ENCODE assay signal across 17 cellular contexts in genomic region chr15:31501074-31501473, GRCh38.
"Had no signal": no experiment of that assay in that cellular context is flagged by ENCODE, and none has a peak within 500 bp of the region (broad histone marks: within the 10 kb centered on the region; RNA-seq: fewer than 3 reads in every experiment).

No MANE protein-coding gene starts in this region.

- ATAC-seq: activated naive CD4-positive, alpha-beta T cell treated with anti-CD3 and anti-CD28 coated beads, Interleukin-2, amount 50 U/mL, for 72 hours; body of pancreas; left lung; WTC11 had no signal

- H3K27ac ChIP-seq: body of pancreas had no signal

- H3K27me3 ChIP-seq: body of pancreas, left lung, spleen, upper lobe of left lung had no signal

- H3K36me3 ChIP-seq: left lung, spleen, upper lobe of left lung had no signal

- H3K4me3 ChIP-seq: body of pancreas, coronary artery, left lung, upper lobe of left lung had no signal

- H3K4me1 ChIP-seq: body of pancreas had no signal

- H3K9me3 ChIP-seq: body of pancreas, left lung, spleen, upper lobe of left lung had no signal

- DNase-seq: activated CD4-positive, alpha-beta T cell treated with anti-CD3 and anti-CD28 coated beads, Interleukin-2, amount 10 ng/mL, durations not matched to agents 24 days and 14 days; activated T-cell treated with anti-CD3 and anti-CD28 coated beads for 4 hours; amniotic stem cell; central memory CD4-positive, alpha-beta T cell; effector CD4-positive, alpha-beta T cell; foreskin melanocyte; naive B cell; spleen; stimulated activated CD4-positive, alpha-beta T cell treated with anti-CD3 and anti-CD28 coated beads, Interleukin-1b, Interleukin-23, amount 100 ng/mL, for 48 hours; stimulated activated naive CD4-positive, alpha-beta T cell; substantia nigra; upper lobe of left lung had no signal
